Comparison of ENCODE assay signal across 15 cellular contexts in the genomic region with DNA sequence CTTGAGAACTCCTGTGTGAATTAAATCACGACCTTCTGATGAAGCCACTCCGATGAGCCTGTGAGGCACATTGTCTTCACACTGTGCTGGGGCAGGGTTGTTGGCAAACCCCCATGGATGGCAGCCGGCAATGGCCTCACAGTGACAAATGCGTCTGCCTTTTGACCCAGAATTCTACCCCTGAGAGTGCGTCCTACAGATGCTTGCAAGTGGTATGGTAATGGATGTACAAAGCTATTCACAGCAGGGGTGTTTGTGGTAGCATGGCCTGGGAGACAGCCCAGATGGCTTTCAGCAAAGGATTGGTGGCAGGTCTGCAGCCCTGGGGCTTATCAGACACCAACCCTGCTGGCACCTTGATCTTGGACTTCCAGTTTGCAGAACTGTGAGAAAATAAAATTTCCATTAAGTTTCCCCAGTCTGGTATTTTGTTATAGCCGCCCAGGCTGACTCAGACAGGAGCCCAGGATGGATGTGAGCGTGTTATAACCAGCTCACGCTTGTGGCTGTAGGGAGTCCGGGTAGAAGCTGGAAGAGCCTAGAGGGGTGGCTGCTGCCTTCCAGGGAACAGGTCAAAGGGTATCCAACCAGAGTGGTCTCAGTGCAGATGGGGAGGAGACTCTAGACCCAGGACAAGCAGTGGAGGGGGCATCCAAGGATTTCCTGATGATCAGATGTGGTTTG. TPM values are rescaled to one million over a fixed set of nuclear protein-coding genes. Genes with fewer than 3 reads are reported as not detected.
A peak's percentile ranks its signal among the peaks of the same experiment; 100 is the strongest.
DNase-seq lines count a peak whose midpoint lies in the region; ATAC-seq and TF ChIP-seq lines count a peak whose summit lies in the region.
"Had no signal": no experiment of that assay in that cellular context is flagged by ENCODE, and none has a peak within 500 bp of the region (broad histone marks: within the 10 kb centered on the region; RNA-seq: fewer than 3 reads in every experiment).

No MANE protein-coding gene starts in this region.

- 0 out of 2 replicates have a peak overlapping the region, but pooled peaks have one; percentile 26 for H3K27ac ChIP-seq in GM23338 (ENCODE audit: low read depth)
- H3K27ac ChIP-seq in RWPE2 (ENCODE audit: poor library complexity, severe bottlenecking): peak overlapping the region; percentile 61
- peak overlapping the region; percentile 70 to 96 (median 88) for H3K27ac ChIP-seq in esophagus squamous epithelium
- no peak overlapping the region for H3K27ac ChIP-seq in PC-3 (ENCODE audit: low read length)
- H3K27ac ChIP-seq in neuronal stem cell (replicated peaks; ENCODE audit: low read length): no peak overlapping the region

- H3K9me3 ChIP-seq in RWPE2 (ENCODE audit: severe bottlenecking) (no peaks in the 10 kb centered on the region), esophagus squamous epithelium (no peaks in the 10 kb centered on the region), PC-3 (ENCODE audit: low read length) (no peaks in the 10 kb centered on the region), neuronal stem cell (replicated peaks in 1 of 2; ENCODE audit: control insufficient read depth in 2 of 2, insufficient read depth in 1 of 2, low read depth in 1 of 2, low read length in 2 of 2) (no peaks in the 10 kb centered on the region)
- H3K9me3 ChIP-seq: adrenal gland had no signal

- H3K9me2 ChIP-seq in GM23338 (ENCODE audit: insufficient read depth): no peaks in the 10 kb centered on the region
- no peaks in the 10 kb centered on the region for H3K9me2 ChIP-seq in PC-3 (replicated peaks; ENCODE audit: low read length)

- H3K79me2 ChIP-seq in GM23338 (replicated peaks; ENCODE audit: insufficient read depth) (0 out of 2 replicates have a peak, but pooled peaks cover 5% of the 10 kb centered on the region), PC-3 (ENCODE audit: low read length) (peaks cover 17% of the 10 kb centered on the region)

- H3K4me1 ChIP-seq in GM23338 (ENCODE audit: insufficient read depth) (peaks cover 10% of the 10 kb centered on the region; the same call in 1 of the 2 replicates), RWPE2 (ENCODE audit: insufficient read depth, poor library complexity, severe bottlenecking) (peaks cover 9% of the 10 kb centered on the region), esophagus squamous epithelium (peaks cover 5 to 40% (median 13%) of the 10 kb centered on the region in 3 donors), PC-3 (ENCODE audit: insufficient read depth, low read length) (peaks cover 18% of the 10 kb centered on the region), neuronal stem cell (ENCODE audit: control insufficient read depth in 2 of 2, insufficient read depth in 1 of 2, low read depth in 1 of 2, low read length in 2 of 2) (no peaks in the 10 kb centered on the region)
- H3K4me1 ChIP-seq: adrenal gland had no signal

- H3K4me3 ChIP-seq in GM23338 (no peak overlapping the region), RWPE2 (ENCODE audit: severe bottlenecking) (no peak overlapping the region), esophagus squamous epithelium (no peak overlapping the region), PC-3 (ENCODE audit: low read length) (no peak overlapping the region), neuronal stem cell (ENCODE audit: low read length in 2 of 2) (no peak overlapping the region)
- H3K4me3 ChIP-seq: adrenal gland had no signal

- no peak overlapping the region for H2AK5ac ChIP-seq in neuronal stem cell (ENCODE audit: low read depth, low read length)

- H3K4ac ChIP-seq in neuronal stem cell (ENCODE audit: low read length): no peak overlapping the region

- H4K91ac ChIP-seq in neuronal stem cell (ENCODE audit: low read depth, low read length, poor library complexity): no peak overlapping the region

- H3F3A ChIP-seq in GM23338 (replicated peaks; ENCODE audit: low read depth) (no peaks in the 10 kb centered on the region), PC-3 (ENCODE audit: low read length, unreplicated experiment) (peaks cover 7% of the 10 kb centered on the region)

- TF ChIP-seq POLR2A in esophagus squamous epithelium (IDR thresholded peaks at IDR 0.05): no peak

- H3K14ac ChIP-seq in neuronal stem cell (ENCODE audit: low read length): no peak overlapping the region

- POLR2A ChIA-PET in PC-3 (lab: Charles Lee; ENCODE audit: unreplicated experiment): no interaction called here

- H3K36me3 Mint-ChIP-seq in GM23338 (ENCODE audit: low read depth): peaks cover 53% of the 10 kb centered on the region
- peaks cover 55% of the 10 kb centered on the region for H3K36me3 Mint-ChIP-seq in stimulated activated effector memory CD8-positive, alpha-beta T cell treated with anti-CD3 and anti-CD28 coated beads, Interleukin-12 subunit alpha, Interleukin-12 subunit beta, amount 100 ng/mL, for 72 hours
- H3K36me3 Mint-ChIP-seq: naive B cell had no signal

- TF ChIP-seq CTCF in GM23338 (conservative IDR thresholded peaks at IDR 0.05; ENCODE audit: low read depth in 2 of 2) (no peak), RWPE2 (IDR thresholded peaks at IDR 0.05; ENCODE audit: poor library complexity, severe bottlenecking) (no peak), esophagus squamous epithelium (IDR thresholded peaks at IDR 0.05) (no peak), PC-3 (conservative IDR thresholded peaks at IDR 0.05; ENCODE audit: low read depth, low read length) (no peak)

- H4K20me1 ChIP-seq in GM23338 (replicated peaks; ENCODE audit: insufficient read depth): peaks cover 8% of the 10 kb centered on the region; the same call in 1 of the 2 replicates
- H4K20me1 ChIP-seq in PC-3 (ENCODE audit: low read length): no peaks in the 10 kb centered on the region

- H3K4me1 Mint-ChIP-seq in GM23338: peaks cover 28% of the 10 kb centered on the region
- H3K4me1 Mint-ChIP-seq in stimulated activated effector memory CD8-positive, alpha-beta T cell treated with anti-CD3 and anti-CD28 coated beads, Interleukin-12 subunit alpha, Interleukin-12 subunit beta, amount 100 ng/mL, for 72 hours: peaks cover 7% of the 10 kb centered on the region

- H3K4me3 Mint-ChIP-seq in GM23338: no peak overlapping the region
- H3K4me3 Mint-ChIP-seq in stimulated activated effector memory CD8-positive, alpha-beta T cell treated with anti-CD3 and anti-CD28 coated beads, Interleukin-12 subunit alpha, Interleukin-12 subunit beta, amount 100 ng/mL, for 72 hours: no peak overlapping the region
- H3K4me3 Mint-ChIP-seq: naive B cell had no signal

- H2AFZ ChIP-seq in GM23338 (no peak overlapping the region), PC-3 (ENCODE audit: low read length) (no peak overlapping the region), neuronal stem cell (ENCODE audit: low read length) (no peak overlapping the region)

- H2BK5ac ChIP-seq in neuronal stem cell (ENCODE audit: low read length): no peak overlapping the region

- no peak overlapping the region for H2BK12ac ChIP-seq in neuronal stem cell (ENCODE audit: low read length)

- H3K36me3 ChIP-seq in GM23338 (ENCODE audit: insufficient read depth) (peaks cover 10% of the 10 kb centered on the region; the same call in 1 of the 2 replicates), RWPE2 (ENCODE audit: low read depth) (peaks cover 47% of the 10 kb centered on the region), esophagus squamous epithelium (peaks cover 0 to 69% (median 6%) of the 10 kb centered on the region in 3 donors), PC-3 (ENCODE audit: low read depth, low read length) (peaks cover 26% of the 10 kb centered on the region), neuronal stem cell (replicated peaks in 1 of 2; ENCODE audit: control insufficient read depth in 2 of 2, insufficient read depth in 2 of 2, low read length in 2 of 2) (peaks cover 6 to 68% of the 10 kb centered on the region in 2 donors)
- H3K36me3 ChIP-seq: adrenal gland had no signal

- H2BK120ac ChIP-seq in neuronal stem cell (ENCODE audit: low read depth, low read length): no peak overlapping the region

- H3K27me3 Mint-ChIP-seq in GM23338 (ENCODE audit: insufficient read depth, low read depth, poor library complexity): peaks cover 11% of the 10 kb centered on the region
- H3K27me3 Mint-ChIP-seq: naive B cell had no signal

- CTCF ChIA-PET in PC-3 (lab: Charles Lee): interaction anchor here (0.5 to 0.7 kb wide), 2 partner anchors 22 to 57 kb away, joined by 3 to 6 read pairs; no protein-coding TSS in a partner anchor

- peaks cover 2% of the 10 kb centered on the region for H3K79me1 ChIP-seq in neuronal stem cell (ENCODE audit: low read depth, low read length)

- H3K27me3 ChIP-seq in GM23338 (ENCODE audit: insufficient read depth) (no peaks in the 10 kb centered on the region), RWPE2 (ENCODE audit: insufficient read depth, poor library complexity, severe bottlenecking) (no peaks in the 10 kb centered on the region), esophagus squamous epithelium (no peaks in the 10 kb centered on the region), PC-3 (ENCODE audit: low read length) (no peaks in the 10 kb centered on the region), neuronal stem cell (ENCODE audit: control insufficient read depth in 3 of 3, insufficient read depth in 3 of 3, low read depth in 1 of 3, low read length in 3 of 3) (no peaks in the 10 kb centered on the region)
- H3K27me3 ChIP-seq: adrenal gland had no signal

- DNase-seq in GM23338 (ENCODE audit: low spot score): no peak
- no peak for DNase-seq in RWPE2 (ENCODE audit: low spot score)
- no peak for DNase-seq in esophagus squamous epithelium (lab: John Stamatoyannopoulos, UW)
- no peak for DNase-seq in stimulated activated effector memory CD8-positive, alpha-beta T cell treated with anti-CD3 and anti-CD28 coated beads, Interleukin-12 subunit alpha, Interleukin-12 subunit beta, amount 100 ng/mL, for 72 hours (ENCODE audit: low spot score in 2 of 2)
- no peak for DNase-seq in activated gamma-delta T cell (lab: John Stamatoyannopoulos, UW)
- DNase-seq in PC-3: no peak
- DNase-seq in neuronal stem cell (ENCODE audit: low spot score): no peak
- DNase-seq: adrenal gland, DMS79, naive B cell, NCI-H1694 treated with DMSO at 0.1 percent for 48 hours had no signal

- no peak overlapping the region for H2BK15ac ChIP-seq in neuronal stem cell (ENCODE audit: low read length)

- WGBS in esophagus squamous epithelium, 2 donors: 32 to 39% methylated on average over 4 to 9 of the region's 9 CpGs
- WGBS in neuronal stem cell (ENCODE audit: extremely low coverage in 2 of 2, insufficient read length in 2 of 2, insufficient replicate concordance in 1 of 2), 2 donors: no CpG with 5 or more reads among the region's 9 CpGs

- H3K4me2 ChIP-seq in GM23338: no peak overlapping the region
- H3K4me2 ChIP-seq in PC-3 (ENCODE audit: low read length): no peak overlapping the region
- H3K4me2 ChIP-seq in neuronal stem cell (ENCODE audit: insufficient read depth, low read length, poor library complexity, severe bottlenecking): no peak overlapping the region

- no TSS peak for BruUV-seq in PC-3 (replicated peaks; lab: Mats Ljungman, UMichigan)

- no peak overlapping the region for H4K8ac ChIP-seq in neuronal stem cell (ENCODE audit: low read depth, low read length)

- no peak overlapping the region for H3K18ac ChIP-seq in neuronal stem cell (ENCODE audit: low read length)

- H3K9ac ChIP-seq in PC-3 (ENCODE audit: low read length) (no peak overlapping the region), neuronal stem cell (ENCODE audit: low read depth, low read length, poor library complexity) (no peak overlapping the region)

- ATAC-seq in GM23338: peak; percentile 51
- no peak for ATAC-seq in RWPE2 (ENCODE audit: low read depth)
- ATAC-seq in stimulated activated effector memory CD8-positive, alpha-beta T cell treated with anti-CD3 and anti-CD28 coated beads, Interleukin-12 subunit alpha, Interleukin-12 subunit beta, amount 100 ng/mL, for 72 hours: no peak
- no peak for ATAC-seq in PC-3
- ATAC-seq: Panc1 had no signal

- intact Hi-C loops in esophagus squamous epithelium (cut with DNase I): no loop called here
- intact Hi-C loops in PC-3 (cut with micrococcal nuclease): no loop called here

- H3K23ac ChIP-seq in neuronal stem cell (ENCODE audit: low read depth, low read length, poor library complexity): no peak overlapping the region

- no peaks in the 10 kb centered on the region; the same call in 2 of the 3 replicates for H3K9me3 Mint-ChIP-seq in GM23338
- no peaks in the 10 kb centered on the region for H3K9me3 Mint-ChIP-seq in stimulated activated effector memory CD8-positive, alpha-beta T cell treated with anti-CD3 and anti-CD28 coated beads, Interleukin-12 subunit alpha, Interleukin-12 subunit beta, amount 100 ng/mL, for 72 hours
- H3K9me3 Mint-ChIP-seq: naive B cell had no signal

- peak overlapping the region; percentile 68 for H3K27ac Mint-ChIP-seq in GM23338
- peak overlapping the region; percentile 23 for H3K27ac Mint-ChIP-seq in stimulated activated effector memory CD8-positive, alpha-beta T cell treated with anti-CD3 and anti-CD28 coated beads, Interleukin-12 subunit alpha, Interleukin-12 subunit beta, amount 100 ng/mL, for 72 hours

RNA-seq across cellular contexts. Expression of gene AFMID, which starts 10.1 kb away (rescaled TPM):
- total RNA-seq in GM23338 (2014; rRNA removed; shearing (Covaris generic)): 43.0 and 47.5 TPM in 2 replicates
- 36.8 and 38.0 TPM in 2 replicates for polyA plus RNA-seq in GM23338 (2016; fragmentation: Nextera tagmentation; extraction: Ambion mirVana)
- total RNA-seq in esophagus squamous epithelium (10 to 100 TPM; 16.5 to 44.3 (median 30.3) TPM), PC-3 (2014; rRNA removed) (53.1 and 58.9 TPM in 2 replicates)
- polyA plus RNA-seq in neuronal stem cell (2013, experiment 1 of 2): 50.8 TPM
- polyA plus RNA-seq in neuronal stem cell (2013, experiment 2 of 2): 52.7 TPM

RNA-seq across cellular contexts. Expression of gene TK1, which starts 10.4 kb away (rescaled TPM):
- total RNA-seq in GM23338 (2014; rRNA removed; shearing (Covaris generic)): 83.7 and 84.4 TPM in 2 replicates
- 74.5 and 74.6 TPM in 2 replicates for polyA plus RNA-seq in GM23338 (2016; fragmentation: Nextera tagmentation; extraction: Ambion mirVana)
- total RNA-seq in esophagus squamous epithelium (10 to 100 TPM; 11.3 to 57.7 (median 34.3) TPM), PC-3 (2014; rRNA removed) (340 and 430 TPM in 2 replicates)
- polyA plus RNA-seq in neuronal stem cell (2013, experiment 1 of 2): 38.3 TPM
- polyA plus RNA-seq in neuronal stem cell (2013, experiment 2 of 2): 37.7 TPM

RNA-seq across cellular contexts. Expression of gene BIRC5, which starts 16.8 kb away (rescaled TPM):
- total RNA-seq in GM23338 (2014; rRNA removed; shearing (Covaris generic)): 89.7 and 114 TPM in 2 replicates
- 111 and 132 TPM in 2 replicates for polyA plus RNA-seq in GM23338 (2016; fragmentation: Nextera tagmentation; extraction: Ambion mirVana)
- total RNA-seq in esophagus squamous epithelium (10 to 100 TPM in 2 of 4 donors, 1 to 10 TPM in 2; 6.6 to 33.6 (median 21.0) TPM), PC-3 (2014; rRNA removed) (271 and 304 TPM in 2 replicates)
- 118 TPM for polyA plus RNA-seq in neuronal stem cell (2013, experiment 1 of 2)
- 125 TPM for polyA plus RNA-seq in neuronal stem cell (2013, experiment 2 of 2)

RNA-seq across cellular contexts. Expression of gene SYNGR2, which starts 28.9 kb away (rescaled TPM):
- total RNA-seq in GM23338 (2014; rRNA removed; shearing (Covaris generic)): 33.0 and 61.6 TPM in 2 replicates
- polyA plus RNA-seq in GM23338 (2016; fragmentation: Nextera tagmentation; extraction: Ambion mirVana): 43.1 and 46.9 TPM in 2 replicates
- total RNA-seq in esophagus squamous epithelium (10 to 100 TPM; 41.2 to 93.9 (median 75.7) TPM), PC-3 (2014; rRNA removed) (213 and 220 TPM in 2 replicates)
- polyA plus RNA-seq in neuronal stem cell (2013, experiment 1 of 2): 16.6 TPM
- polyA plus RNA-seq in neuronal stem cell (2013, experiment 2 of 2): 16.6 TPM

RNA-seq across cellular contexts. Expression of gene TMEM235, which starts 34.1 kb away (rescaled TPM):
- not detected in 2 replicates for total RNA-seq in GM23338 (2014; rRNA removed; shearing (Covaris generic))
- not detected in 2 replicates for polyA plus RNA-seq in GM23338 (2016; fragmentation: Nextera tagmentation; extraction: Ambion mirVana)
- total RNA-seq in esophagus squamous epithelium (under 1 TPM in 1 of 4 donors, not detected in 3; 0.26 TPM), PC-3 (2014; rRNA removed) (not detected in 2 replicates)
- not detected for polyA plus RNA-seq in neuronal stem cell (2013, experiment 1 of 2)
- polyA plus RNA-seq in neuronal stem cell (2013, experiment 2 of 2): not detected
- total RNA-seq: activated CD8-positive, alpha-beta memory T cell treated with anti-CD3 and anti-CD28 coated beads for 36 hours; adrenal gland; skeletal muscle tissue; T-helper 2 cell treated with Interferon-gamma antibody and Interleukin-4, amounts not matched to agents 100 ng/mL and 5 ng/mL, for 36 hours had no signal

Comparison
In these comparisons a context has a peak if more than half of its experiments do, and no peak if none do; other contexts are left out.
1. H3K27ac ChIP-seq: peak in GM23338 (single experiment), RWPE2 (single experiment) and esophagus squamous epithelium (4 of 4); none in PC-3 (single experiment) and neuronal stem cell (single experiment).